9 cellular contexts compared by ENCODE assay signal in the genomic region with DNA sequence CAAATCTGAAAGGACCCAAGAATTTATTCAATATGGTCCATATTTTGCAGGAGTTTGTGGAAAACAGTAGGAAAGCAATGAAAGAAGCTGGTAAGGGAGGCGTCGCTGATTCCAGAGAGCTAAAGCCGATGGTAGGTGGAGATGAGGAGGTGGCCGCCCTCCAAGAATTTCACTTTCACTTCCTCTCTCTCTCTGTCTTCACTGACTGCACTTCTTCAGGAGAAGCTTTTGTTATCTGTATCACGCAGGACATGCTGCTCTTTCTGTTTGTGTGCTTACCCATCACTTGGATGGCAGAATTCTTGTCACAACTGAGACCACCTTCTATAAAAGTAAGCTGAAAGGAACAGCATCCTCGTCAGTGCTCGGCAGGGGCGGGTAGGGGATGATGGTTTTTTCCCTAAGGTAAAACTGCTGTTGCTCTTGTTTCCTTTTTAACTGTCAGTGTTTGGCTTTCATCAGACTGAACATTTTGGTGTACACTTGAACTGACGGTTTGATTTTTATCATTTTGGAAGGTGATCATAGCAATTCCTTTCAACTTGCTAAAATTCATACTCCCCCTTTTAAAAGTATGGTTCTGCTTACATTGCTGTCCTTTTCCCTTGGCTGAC.
DNase-seq lines count a peak whose midpoint lies in the region; ATAC-seq and TF ChIP-seq lines count a peak whose summit lies in the region.
"Had no signal": no experiment of that assay in that cellular context is flagged by ENCODE, and none has a peak within 500 bp of the region (broad histone marks: within the 10 kb centered on the region; RNA-seq: fewer than 3 reads in every experiment).

No MANE protein-coding gene starts in this region.

- peaks cover 13% of the 10 kb centered on the region for H3K4me1 Mint-ChIP-seq in activated CD4-positive, alpha-beta memory T cell treated with anti-CD3 and anti-CD28 coated beads, Interleukin-2, amount 10 ng/mL, durations not matched to agents 7 days and 5 days
- H3K4me1 Mint-ChIP-seq in endothelial cell (ENCODE audit: unreplicated experiment): peaks cover 2% of the 10 kb centered on the region

- peaks cover 0 to 33% of the 10 kb centered on the region in 2 donors for H3K36me3 ChIP-seq in left lung

- H3K4me3 Mint-ChIP-seq in activated CD4-positive, alpha-beta memory T cell treated with anti-CD3 and anti-CD28 coated beads, Interleukin-2, amount 10 ng/mL, durations not matched to agents 7 days and 5 days: peak overlapping the region; percentile 76
- no peak overlapping the region for H3K4me3 Mint-ChIP-seq in endothelial cell (ENCODE audit: unreplicated experiment)

- H3K27me3 ChIP-seq in left lung: no peaks in the 10 kb centered on the region

- H3K9me3 ChIP-seq in left lung: no peaks in the 10 kb centered on the region

- no peak overlapping the region for H3K27ac ChIP-seq in left lung
- no peak overlapping the region for H3K27ac ChIP-seq in coronary artery
- H3K27ac ChIP-seq: epithelial cell of prostate had no signal

- POLR2A ChIA-PET in activated CD4-positive, alpha-beta memory T cell treated with anti-CD3 and anti-CD28 coated beads, Interleukin-2, amount 10 ng/mL, durations not matched to agents 7 days and 5 days (lab: Charles Lee): interaction anchor here (1.1 to 2.6 kb wide), 2 partner anchors 13 to 19 kb away, joined by 3 to 15 read pairs; no protein-coding TSS in a partner anchor

- H3K4me3 ChIP-seq in left lung (no peak overlapping the region), coronary artery (no peak overlapping the region)

- peaks cover 0 to 3% of the 10 kb centered on the region in 2 donors for H3K4me1 ChIP-seq in left lung

- H3K9me3 Mint-ChIP-seq in activated CD4-positive, alpha-beta memory T cell treated with anti-CD3 and anti-CD28 coated beads, Interleukin-2, amount 10 ng/mL, durations not matched to agents 7 days and 5 days: no peaks in the 10 kb centered on the region
- no peaks in the 10 kb centered on the region for H3K9me3 Mint-ChIP-seq in endothelial cell (ENCODE audit: unreplicated experiment)

- DNase-seq in Daoy (ENCODE audit: low read depth) (peak; percentile 58), GM20000 (ENCODE audit: low spot score) (peak; percentile 56), left lung (no peak), coronary artery (ENCODE audit: low spot score) (no peak), endothelial cell (ENCODE audit: low spot score) (no peak), SK-N-DZ (ENCODE audit: low spot score) (no peak)
- peak; percentile 40 for DNase-seq in activated CD4-positive, alpha-beta memory T cell treated with anti-CD3 and anti-CD28 coated beads, Interleukin-2, amount 10 ng/mL, durations not matched to agents 7 days and 5 days

- no peak overlapping the region for H3K27ac Mint-ChIP-seq in activated CD4-positive, alpha-beta memory T cell treated with anti-CD3 and anti-CD28 coated beads, Interleukin-2, amount 10 ng/mL, durations not matched to agents 7 days and 5 days
- H3K27ac Mint-ChIP-seq in endothelial cell (ENCODE audit: unreplicated experiment): no peak overlapping the region

- peaks cover 9% of the 10 kb centered on the region for H3K27me3 Mint-ChIP-seq in activated CD4-positive, alpha-beta memory T cell treated with anti-CD3 and anti-CD28 coated beads, Interleukin-2, amount 10 ng/mL, durations not matched to agents 7 days and 5 days
- H3K27me3 Mint-ChIP-seq in endothelial cell (ENCODE audit: unreplicated experiment): no peaks in the 10 kb centered on the region

- CTCF ChIA-PET in activated CD4-positive, alpha-beta memory T cell treated with anti-CD3 and anti-CD28 coated beads, Interleukin-2, amount 10 ng/mL, durations not matched to agents 7 days and 5 days (lab: Charles Lee): interaction anchor here (1.0 kb wide), 1 partner anchor 32 kb away, joined by 3 read pairs; no protein-coding TSS in a partner anchor

- intact Hi-C loops in left lung (cut with DNase I): no loop called here

- TF ChIP-seq CTCF in GM20000 (IDR thresholded peaks at IDR 0.05; ENCODE audit: extremely low read depth, missing control alignments) (no peak), left lung (IDR thresholded peaks at IDR 0.05) (no peak), coronary artery (IDR thresholded peaks at IDR 0.05) (no peak), endothelial cell (IDR thresholded peaks at IDR 0.05; ENCODE audit: unreplicated experiment) (no peak)

- no peaks in the 10 kb centered on the region for H3K36me3 Mint-ChIP-seq in activated CD4-positive, alpha-beta memory T cell treated with anti-CD3 and anti-CD28 coated beads, Interleukin-2, amount 10 ng/mL, durations not matched to agents 7 days and 5 days (ENCODE audit: low read depth)
- peaks cover 7% of the 10 kb centered on the region for H3K36me3 Mint-ChIP-seq in endothelial cell (ENCODE audit: low read depth, unreplicated experiment)

- ATAC-seq in HG03520 (IDR thresholded peaks at IDR 0.05; ENCODE audit: unreplicated experiment): peak; percentile 98
- ATAC-seq in left lung: peak; percentile 66

Comparison
In these comparisons a context has a peak if more than half of its experiments do, and no peak if none do; other contexts are left out.
1. DNase-seq: peak in Daoy (single experiment), GM20000 (single experiment) and activated CD4-positive, alpha-beta memory T cell treated with anti-CD3 and anti-CD28 coated beads, Interleukin-2, amount 10 ng/mL, durations not matched to agents 7 days and 5 days (single experiment); none in left lung (0 of 2), coronary artery (single experiment), endothelial cell (single experiment) and SK-N-DZ (single experiment).